In genomic region chrX:47175588-47175980, GRCh38 we compare ENCODE assay signal across 1 cellular context.
TF ChIP-seq lines count a peak whose summit lies in the region.

No MANE protein-coding gene starts in this region.

TF ChIP-seq in GM23338, 12 proteins besides CTCF, POLR2A, EP300 and RAD21 (continued from another document):
- no peak for TF ChIP-seq ZNF462 (CRISPR knock-in tag; IDR thresholded peaks at IDR 0.05)
- no peak for TF ChIP-seq POLR2AphosphoS5 (IDR thresholded peaks at IDR 0.05; ENCODE audit: low read depth)
- TF ChIP-seq, protein P1, sequence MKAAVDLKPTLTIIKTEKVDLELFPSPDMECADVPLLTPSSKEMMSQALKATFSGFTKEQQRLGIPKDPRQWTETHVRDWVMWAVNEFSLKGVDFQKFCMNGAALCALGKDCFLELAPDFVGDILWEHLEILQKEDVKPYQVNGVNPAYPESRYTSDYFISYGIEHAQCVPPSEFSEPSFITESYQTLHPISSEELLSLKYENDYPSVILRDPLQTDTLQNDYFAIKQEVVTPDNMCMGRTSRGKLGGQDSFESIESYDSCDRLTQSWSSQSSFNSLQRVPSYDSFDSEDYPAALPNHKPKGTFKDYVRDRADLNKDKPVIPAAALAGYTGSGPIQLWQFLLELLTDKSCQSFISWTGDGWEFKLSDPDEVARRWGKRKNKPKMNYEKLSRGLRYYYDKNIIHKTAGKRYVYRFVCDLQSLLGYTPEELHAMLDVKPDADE (IDR thresholded peaks at IDR 0.05), result no peak
- no peak for TF ChIP-seq CREB1 (CRISPR knock-in tag; IDR thresholded peaks at IDR 0.05; ENCODE audit: low read depth)
- no peak for TF ChIP-seq ZNF114 (CRISPR knock-in tag; IDR thresholded peaks at IDR 0.05)
- TF ChIP-seq JUNB (IDR thresholded peaks at IDR 0.05; ENCODE audit: unreplicated experiment), result no peak
